In genomic region chr11:20253796-20254195, GRCh38 we compare ENCODE assay signal across 38 cellular contexts.
"Had no signal": no experiment of that assay in that cellular context is flagged by ENCODE, and none has a peak within 500 bp of the region (broad histone marks: within the 10 kb centered on the region; RNA-seq: fewer than 3 reads in every experiment).

No MANE protein-coding gene starts in this region.

- H3K4me3 ChIP-seq: adrenal gland, ascending aorta, body of pancreas, breast epithelium, cardiac muscle cell had no signal

- H3K27ac ChIP-seq: adrenal gland, ascending aorta, body of pancreas, brain microvascular endothelial cell, breast epithelium, cardiac muscle cell had no signal

- ATAC-seq: activated naive CD4-positive, alpha-beta T cell treated with anti-CD3 and anti-CD28 coated beads, Interleukin-2, amount 50 U/mL, for 72 hours; activated naive CD8-positive, alpha-beta T cell treated with anti-CD3 and anti-CD28 coated beads, Interleukin-2, amount 50 U/mL, for 24 hours; activated T-cell treated with anti-CD3 and anti-CD28 coated beads, Interleukin-2, amount 50 U/mL, for 4 hours; activated T-cell treated with anti-CD3 and anti-CD28 coated beads, Interleukin-2, amount 50 U/mL, for 72 hours; activated T-helper 17 cell treated with anti-CD3 and anti-CD28 coated beads, Interleukin-2, amount 50 U/mL, for 72 hours; body of pancreas had no signal

- H3K9me3 ChIP-seq: adrenal gland, ascending aorta, body of pancreas, breast epithelium had no signal

- H3K4me1 ChIP-seq: ascending aorta, breast epithelium had no signal

- H3K9me3 Mint-ChIP-seq: activated naive CD4-positive, alpha-beta T cell treated with anti-CD3 and anti-CD28 coated beads for 36 hours; activated naive CD4-positive, alpha-beta T cell treated with anti-CD3 and anti-CD28 coated beads, Interleukin-2, amount 10 ng/mL, durations not matched to agents 7 days and 5 days; activated naive CD4-positive, alpha-beta T cell treated with anti-CD3 and anti-CD28 coated beads, Interleukin-2, amount 50 U/mL, for 24 hours; activated naive CD4-positive, alpha-beta T cell treated with anti-CD3 and anti-CD28 coated beads, Interleukin-2, amount 50 U/mL, for 72 hours; activated naive CD8-positive, alpha-beta T cell treated with anti-CD3 and anti-CD28 coated beads for 36 hours; activated naive CD8-positive, alpha-beta T cell treated with anti-CD3 and anti-CD28 coated beads, Interleukin-2, amount 10 ng/mL, durations not matched to agents 7 days and 5 days; activated naive CD8-positive, alpha-beta T cell treated with anti-CD3 and anti-CD28 coated beads, Interleukin-2, amount 50 U/mL, for 24 hours; activated T-cell treated with anti-CD3 and anti-CD28 coated beads, Interleukin-2, amount 50 U/mL, for 24 hours; activated T-cell treated with anti-CD3 and anti-CD28 coated beads, Interleukin-2, amount 50 U/mL, for 4 hours; activated T-cell treated with anti-CD3 and anti-CD28 coated beads, Interleukin-2, amount 50 U/mL, for 72 hours; activated T-helper 1 cell treated with anti-CD3 and anti-CD28 coated beads, Interleukin-12 subunit alpha, Interleukin-12 subunit beta, Interleukin-2, Interleukin-4 antibody, amounts not matched to agents 30 ng/mL and 10 ng/mL and 1 ng/mL, durations not matched to agents 14 hours and 24 hours and 36 hours; activated T-helper 17 cell treated with anti-CD3 and anti-CD28 coated beads, Interleukin-2, amount 50 U/mL, for 72 hours; activated T-helper 2 cell treated with anti-CD3 and anti-CD28 coated beads, Interferon-gamma antibody, Interleukin-2, Interleukin-4, amounts not matched to agents 10 μg/mL and 5 μg/mL and 100 μg/mL, durations not matched to agents 14 hours and 24 hours and 36 hours; brain; central memory CD8-positive, alpha-beta T cell had no signal

- H3K36me3 ChIP-seq: adrenal gland, ascending aorta, brain microvascular endothelial cell, breast epithelium, cardiac muscle cell had no signal

- H3K27ac Mint-ChIP-seq: activated naive CD4-positive, alpha-beta T cell treated with anti-CD3 and anti-CD28 coated beads for 36 hours; activated naive CD4-positive, alpha-beta T cell treated with anti-CD3 and anti-CD28 coated beads, Interleukin-2, amount 10 ng/mL, durations not matched to agents 7 days and 5 days; activated naive CD4-positive, alpha-beta T cell treated with anti-CD3 and anti-CD28 coated beads, Interleukin-2, amount 50 U/mL, for 24 hours; activated naive CD4-positive, alpha-beta T cell treated with anti-CD3 and anti-CD28 coated beads, Interleukin-2, amount 50 U/mL, for 72 hours; activated naive CD8-positive, alpha-beta T cell; activated naive CD8-positive, alpha-beta T cell treated with anti-CD3 and anti-CD28 coated beads for 36 hours; activated naive CD8-positive, alpha-beta T cell treated with anti-CD3 and anti-CD28 coated beads, Interleukin-2, amount 10 ng/mL, durations not matched to agents 7 days and 5 days; activated naive CD8-positive, alpha-beta T cell treated with anti-CD3 and anti-CD28 coated beads, Interleukin-2, amount 50 U/mL, for 24 hours; activated T-cell treated with anti-CD3 and anti-CD28 coated beads, Interleukin-2, amount 50 U/mL, for 24 hours; activated T-cell treated with anti-CD3 and anti-CD28 coated beads, Interleukin-2, amount 50 U/mL, for 72 hours; activated T-helper 1 cell treated with anti-CD3 and anti-CD28 coated beads, Interleukin-12 subunit alpha, Interleukin-12 subunit beta, Interleukin-2, Interleukin-4 antibody, amounts not matched to agents 30 ng/mL and 10 ng/mL and 1 ng/mL, durations not matched to agents 14 hours and 24 hours and 36 hours; activated T-helper 17 cell treated with anti-CD3 and anti-CD28 coated beads, Interleukin-2, amount 50 U/mL, for 72 hours; activated T-helper 2 cell treated with anti-CD3 and anti-CD28 coated beads, Interferon-gamma antibody, Interleukin-2, Interleukin-4, amounts not matched to agents 10 μg/mL and 5 μg/mL and 100 μg/mL, durations not matched to agents 14 hours and 24 hours and 36 hours; brain had no signal

- H3K27me3 ChIP-seq: ascending aorta, body of pancreas, breast epithelium had no signal

- H3K27me3 Mint-ChIP-seq: activated naive CD8-positive, alpha-beta T cell had no signal

- DNase-seq: activated effector memory CD4-positive, alpha-beta T cell treated with anti-CD3 and anti-CD28 coated beads, Interleukin-2, amount 50 U/mL, for 16 hours; activated effector memory CD4-positive, alpha-beta T cell treated with Interleukin-2 at 50 U/mL for 16 hours; activated gamma-delta T cell; activated gamma-delta T cell treated with Interleukin-2 at 50 U/mL for 16 hours; activated naive CD4-positive, alpha-beta T cell; activated naive CD4-positive, alpha-beta T cell treated with anti-CD3 and anti-CD28 coated beads for 36 hours; activated naive CD4-positive, alpha-beta T cell treated with anti-CD3 and anti-CD28 coated beads, Interleukin-2, amount 10 ng/mL, durations not matched to agents 7 days and 5 days; activated naive CD4-positive, alpha-beta T cell treated with anti-CD3 and anti-CD28 coated beads, Interleukin-2, amount 50 U/mL, for 16 hours; activated naive CD4-positive, alpha-beta T cell treated with Interleukin-2 at 50 U/mL for 16 hours; activated naive CD8-positive, alpha-beta T cell treated with anti-CD3 and anti-CD28 coated beads for 36 hours; activated naive CD8-positive, alpha-beta T cell treated with anti-CD3 and anti-CD28 coated beads, Interleukin-2, amount 10 ng/mL, durations not matched to agents 7 days and 5 days; activated naive CD8-positive, alpha-beta T cell treated with anti-CD3 and anti-CD28 coated beads, Interleukin-2, amount 50 U/mL, for 24 hours; activated T-cell treated with anti-CD3 and anti-CD28 coated beads, Interleukin-2, amount 50 U/mL, for 1 hour; activated T-cell treated with anti-CD3 and anti-CD28 coated beads, Interleukin-2, amount 50 U/mL, for 24 hours; activated T-cell treated with anti-CD3 and anti-CD28 coated beads, Interleukin-2, amount 50 U/mL, for 4 hours; activated T-cell treated with anti-CD3 and anti-CD28 coated beads, Interleukin-2, amount 50 U/mL, for 48 hours; activated T-cell treated with anti-CD3 and anti-CD28 coated beads, Interleukin-2, amount 50 U/mL, for 72 hours; adrenal gland; amniotic stem cell; amygdala; anterior cingulate cortex; aorta; brain microvascular endothelial cell; caudate nucleus; central memory CD4-positive, alpha-beta T cell; cerebellar nuclear complex had no signal

- H3K4me3 Mint-ChIP-seq: activated naive CD4-positive, alpha-beta T cell treated with anti-CD3 and anti-CD28 coated beads for 36 hours; activated naive CD4-positive, alpha-beta T cell treated with anti-CD3 and anti-CD28 coated beads, Interleukin-2, amount 10 ng/mL, durations not matched to agents 7 days and 5 days; activated naive CD4-positive, alpha-beta T cell treated with anti-CD3 and anti-CD28 coated beads, Interleukin-2, amount 50 U/mL, for 24 hours; activated naive CD8-positive, alpha-beta T cell; activated naive CD8-positive, alpha-beta T cell treated with anti-CD3 and anti-CD28 coated beads for 36 hours; activated naive CD8-positive, alpha-beta T cell treated with anti-CD3 and anti-CD28 coated beads, Interleukin-2, amount 10 ng/mL, durations not matched to agents 7 days and 5 days; activated naive CD8-positive, alpha-beta T cell treated with anti-CD3 and anti-CD28 coated beads, Interleukin-2, amount 50 U/mL, for 24 hours; activated T-cell treated with anti-CD3 and anti-CD28 coated beads, Interleukin-2, amount 50 U/mL, for 24 hours; activated T-cell treated with anti-CD3 and anti-CD28 coated beads, Interleukin-2, amount 50 U/mL, for 4 hours; activated T-cell treated with anti-CD3 and anti-CD28 coated beads, Interleukin-2, amount 50 U/mL, for 72 hours; activated T-helper 1 cell treated with anti-CD3 and anti-CD28 coated beads, Interleukin-12 subunit alpha, Interleukin-12 subunit beta, Interleukin-2, Interleukin-4 antibody, amounts not matched to agents 30 ng/mL and 10 ng/mL and 1 ng/mL, durations not matched to agents 14 hours and 24 hours and 36 hours; activated T-helper 17 cell treated with anti-CD3 and anti-CD28 coated beads, Interleukin-2, amount 50 U/mL, for 72 hours; brain; central memory CD8-positive, alpha-beta T cell had no signal

- H3K36me3 Mint-ChIP-seq: activated naive CD4-positive, alpha-beta T cell treated with anti-CD3 and anti-CD28 coated beads, Interleukin-2, amount 10 ng/mL, durations not matched to agents 7 days and 5 days; activated naive CD4-positive, alpha-beta T cell treated with anti-CD3 and anti-CD28 coated beads, Interleukin-2, amount 50 U/mL, for 24 hours; activated naive CD4-positive, alpha-beta T cell treated with anti-CD3 and anti-CD28 coated beads, Interleukin-2, amount 50 U/mL, for 72 hours; activated naive CD8-positive, alpha-beta T cell; activated naive CD8-positive, alpha-beta T cell treated with anti-CD3 and anti-CD28 coated beads for 36 hours; activated naive CD8-positive, alpha-beta T cell treated with anti-CD3 and anti-CD28 coated beads, Interleukin-2, amount 10 ng/mL, durations not matched to agents 7 days and 5 days; brain had no signal

- H3K4me1 Mint-ChIP-seq: activated naive CD4-positive, alpha-beta T cell treated with anti-CD3 and anti-CD28 coated beads, Interleukin-2, amount 10 ng/mL, durations not matched to agents 7 days and 5 days; activated naive CD4-positive, alpha-beta T cell treated with anti-CD3 and anti-CD28 coated beads, Interleukin-2, amount 50 U/mL, for 24 hours; activated naive CD8-positive, alpha-beta T cell treated with anti-CD3 and anti-CD28 coated beads for 36 hours; activated naive CD8-positive, alpha-beta T cell treated with anti-CD3 and anti-CD28 coated beads, Interleukin-2, amount 10 ng/mL, durations not matched to agents 7 days and 5 days; activated naive CD8-positive, alpha-beta T cell treated with anti-CD3 and anti-CD28 coated beads, Interleukin-2, amount 50 U/mL, for 24 hours; activated T-helper 17 cell treated with anti-CD3 and anti-CD28 coated beads, Interleukin-2, amount 50 U/mL, for 72 hours; central memory CD8-positive, alpha-beta T cell had no signal
